10 cellular contexts compared by ENCODE assay signal in genomic region chr4:38237139-38237538, GRCh38.
DNase-seq lines count a peak whose midpoint lies in the region; ATAC-seq and TF ChIP-seq lines count a peak whose summit lies in the region.
"Had no signal": no experiment of that assay in that cellular context is flagged by ENCODE, and none has a peak within 500 bp of the region (broad histone marks: within the 10 kb centered on the region; RNA-seq: fewer than 3 reads in every experiment).

No MANE protein-coding gene starts in this region.

- peaks cover 0 to 12% of the 10 kb centered on the region in 2 donors for H3K4me1 ChIP-seq in ascending aorta

- H3K36me3 ChIP-seq in ascending aorta, result no peaks in the 10 kb centered on the region

- no peaks in the 10 kb centered on the region for H3K9me3 ChIP-seq in ascending aorta

- peak overlapping the region; percentile 12 to 55 for H3K27ac ChIP-seq in ascending aorta

- TF ChIP-seq CTCF in ascending aorta (IDR thresholded peaks at IDR 0.05) (no peak), fibroblast of the aortic adventitia (IDR thresholded peaks at IDR 0.05; ENCODE audit: insufficient read depth, low read length) (no peak)

- intact Hi-C loops in ascending aorta (cut with DNase I), result no loop called here

- no peak for ATAC-seq in GM21423 (IDR thresholded peaks at IDR 0.05; ENCODE audit: unreplicated experiment)
- no peak for ATAC-seq in GM19351 (IDR thresholded peaks at IDR 0.05; ENCODE audit: unreplicated experiment)
- ATAC-seq: activated CD8-positive, alpha-beta T cell treated with anti-CD3 and anti-CD28 coated beads for 36 hours had no signal

- no peak overlapping the region for H3K4me3 ChIP-seq in ascending aorta
- H3K4me3 ChIP-seq in fibroblast of the aortic adventitia (ENCODE audit: low read depth, low read length), result no peak overlapping the region

- DNase-seq in 8988T, result peak; percentile 37
- peak; percentile 56 for DNase-seq in HPDE6-E6E7 (ENCODE audit: extremely low spot score)
- no peak for DNase-seq in ascending aorta (ENCODE audit: low spot score in 2 of 2)
- peak; percentile 69 for DNase-seq in fibroblast of the aortic adventitia (ENCODE audit: low read depth)
- no peak for DNase-seq in NCI-H2107 (lab: John Stamatoyannopoulos, UW)
- no peak for DNase-seq in NCI-H1436 (lab: John Stamatoyannopoulos, UW)
- DNase-seq: activated CD8-positive, alpha-beta T cell treated with anti-CD3 and anti-CD28 coated beads for 36 hours; effector CD4-positive, alpha-beta T cell had no signal

- H3K27me3 ChIP-seq in ascending aorta, result no peaks in the 10 kb centered on the region

Comparison
In these comparisons a context has a peak if more than half of its experiments do, and no peak if none do; other contexts are left out.
1. DNase-seq: peak in 8988T (single experiment), HPDE6-E6E7 (single experiment) and fibroblast of the aortic adventitia (single experiment); none in ascending aorta (0 of 2), NCI-H2107 (single experiment) and NCI-H1436 (single experiment).